ENCODE assay signal across 11 cellular contexts in the genomic region with DNA sequence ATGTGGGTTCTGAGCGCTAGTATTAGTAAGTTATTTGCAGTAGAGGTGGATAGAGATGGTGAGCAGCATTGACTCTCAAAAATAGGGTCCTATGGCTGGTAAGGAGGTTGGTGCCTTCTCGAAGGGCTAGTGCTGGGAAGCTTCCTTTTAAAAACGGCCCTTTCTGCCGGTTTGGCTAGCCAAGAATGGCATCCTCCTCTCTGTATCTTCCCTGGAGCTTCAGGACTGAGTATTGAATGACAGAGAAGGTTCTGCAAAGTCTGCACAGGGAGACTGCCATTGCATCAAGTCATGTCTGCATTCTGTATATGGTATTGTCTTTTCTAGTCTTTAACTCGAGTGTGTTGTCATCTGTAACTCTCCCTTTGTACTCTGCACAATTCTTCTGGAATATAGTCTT. TPM values are rescaled to one million over a fixed set of nuclear protein-coding genes. Genes with fewer than 3 reads are reported as not detected.
DNase-seq lines count a peak whose midpoint lies in the region; ATAC-seq and TF ChIP-seq lines count a peak whose summit lies in the region.
"Had no signal": no experiment of that assay in that cellular context is flagged by ENCODE, and none has a peak within 500 bp of the region (broad histone marks: within the 10 kb centered on the region; RNA-seq: fewer than 3 reads in every experiment).

No MANE protein-coding gene starts in this region.

- WGBS in spleen, 5 donors = 43 to 51% (median 46%) methylated on average over 5 of the region's 5 CpGs

- H3K4me3 Mint-ChIP-seq in activated B cell treated with CpG ODN at 0.5 μM for 24 hours = peak overlapping the region; percentile 66
- H3K4me3 Mint-ChIP-seq in immature natural killer cell = peak overlapping the region in 4 of 5 donors; percentile 10 to 53 (median 34)

- no peak overlapping the region for H3K27ac ChIP-seq in spleen
- H3K27ac ChIP-seq: 22Rv1 had no signal

- no peak overlapping the region for H3K27ac Mint-ChIP-seq in activated B cell treated with CpG ODN at 0.5 μM for 24 hours
- no peak overlapping the region for H3K27ac Mint-ChIP-seq in immature natural killer cell

- no peaks in the 10 kb centered on the region for H3K9me3 Mint-ChIP-seq in activated B cell treated with CpG ODN at 0.5 μM for 24 hours
- no peaks in the 10 kb centered on the region for H3K9me3 Mint-ChIP-seq in immature natural killer cell

- H3K27me3 Mint-ChIP-seq in activated B cell treated with CpG ODN at 0.5 μM for 24 hours (peaks cover 45% of the 10 kb centered on the region), immature natural killer cell (ENCODE audit: low read depth in 3 of 3) (peaks cover 11 to 25% (median 15%) of the 10 kb centered on the region in 3 donors)

- peak overlapping the region in 5 of 8 donors; percentile 71 to 94 (median 77) for H3K4me3 ChIP-seq in spleen

- TF ChIP-seq CTCF in activated B cell treated with CpG ODN at 0.5 μM for 24 hours (IDR thresholded peaks at IDR 0.05) = no peak
- no peak for TF ChIP-seq CTCF in spleen (IDR thresholded peaks at IDR 0.05 in 8 of 11, conservative IDR thresholded peaks at IDR 0.05 in 3 of 11)

- no peaks in the 10 kb centered on the region for H3K9me3 ChIP-seq in spleen
- H3K9me3 ChIP-seq: left lung had no signal

- CTCF ChIA-PET in activated B cell treated with CpG ODN at 0.5 μM for 24 hours (lab: Charles Lee) = interaction anchor here (1.1 kb wide), 1 partner anchor 107 kb away, joined by 3 read pairs; no protein-coding TSS in a partner anchor

- no peaks in the 10 kb centered on the region for H3K36me3 ChIP-seq in spleen
- H3K36me3 ChIP-seq: left lung had no signal

- DNase-seq in DMS79 treated with DMSO at 0.1 percent for 48 hours (lab: John Stamatoyannopoulos, UW) = peak; percentile 44
- no peak for DNase-seq in DMS79 (lab: John Stamatoyannopoulos, UW)
- DNase-seq in activated B cell treated with CpG ODN at 0.5 μM for 24 hours = no peak
- DNase-seq in immature natural killer cell = no peak
- no peak for DNase-seq in spleen
- DNase-seq: left lung; stimulated activated CD4-positive, alpha-beta T cell treated with anti-CD3 and anti-CD28 coated beads, Interleukin-2, amount 100 ng/mL, for 24 hours had no signal

- intact Hi-C loops in activated B cell treated with CpG ODN at 0.5 μM for 24 hours (cut with micrococcal nuclease) = loop anchor here (5.0 kb wide), 4 partner anchors 163 to 913 kb away; a partner anchor contains a TSS
- intact Hi-C loops in spleen (cut with DNase I; ENCODE audit: low total_unique reads) = loop anchor here (5.0 to 10.0 kb wide), 5 partner anchors 163 to 508 kb away; a partner anchor contains a TSS

- peaks cover 16% of the 10 kb centered on the region for H3K4me1 Mint-ChIP-seq in activated B cell treated with CpG ODN at 0.5 μM for 24 hours
- H3K4me1 Mint-ChIP-seq in immature natural killer cell = peaks cover 9 to 16% of the 10 kb centered on the region in 2 donors

- ATAC-seq in activated B cell treated with CpG ODN at 0.5 μM for 24 hours (ENCODE audit: low read depth) (no peak), HG03439 (IDR thresholded peaks at IDR 0.05; ENCODE audit: unreplicated experiment) (no peak), HG02759 (IDR thresholded peaks at IDR 0.05; ENCODE audit: unreplicated experiment) (no peak), GM19324 (IDR thresholded peaks at IDR 0.05; ENCODE audit: low FRiP score, unreplicated experiment) (no peak)
- ATAC-seq: left lung had no signal

- no peaks in the 10 kb centered on the region for H3K36me3 Mint-ChIP-seq in activated B cell treated with CpG ODN at 0.5 μM for 24 hours (ENCODE audit: low read depth)
- H3K36me3 Mint-ChIP-seq in immature natural killer cell = peaks cover 0 to 3% (median 3%) of the 10 kb centered on the region in 3 donors

- peaks cover 36 to 82% (median 68%) of the 10 kb centered on the region in 6 donors for H3K4me1 ChIP-seq in spleen

- H3K27me3 ChIP-seq in spleen (replicated peaks in 1 of 7) = peaks cover 0 to 60% (median 11%) of the 10 kb centered on the region in 7 donors

- POLR2A ChIA-PET in activated B cell treated with CpG ODN at 0.5 μM for 24 hours (lab: Charles Lee) = no interaction called here

- TF ChIP-seq POLR2A in spleen (IDR thresholded peaks at IDR 0.05) = no peak

RNA-seq across cellular contexts. Expression of a gene that starts 1.0 kb away (rescaled TPM):
- total RNA-seq in activated B cell treated with CpG ODN at 0.5 μM for 24 hours (66.9 and 70.1 TPM in 2 replicates), spleen (10 to 100 TPM; 34.2 to 80.8 (median 57.8) TPM)
- polyA plus RNA-seq in immature natural killer cell (10 to 100 TPM in 1 of 3 donors, 1 to 10 TPM in 2; 4.8 to 11.3 (median 9.6) TPM), spleen (1 to 10 TPM; 4.5 to 6.2 (median 5.2) TPM)
